In the genomic region with DNA sequence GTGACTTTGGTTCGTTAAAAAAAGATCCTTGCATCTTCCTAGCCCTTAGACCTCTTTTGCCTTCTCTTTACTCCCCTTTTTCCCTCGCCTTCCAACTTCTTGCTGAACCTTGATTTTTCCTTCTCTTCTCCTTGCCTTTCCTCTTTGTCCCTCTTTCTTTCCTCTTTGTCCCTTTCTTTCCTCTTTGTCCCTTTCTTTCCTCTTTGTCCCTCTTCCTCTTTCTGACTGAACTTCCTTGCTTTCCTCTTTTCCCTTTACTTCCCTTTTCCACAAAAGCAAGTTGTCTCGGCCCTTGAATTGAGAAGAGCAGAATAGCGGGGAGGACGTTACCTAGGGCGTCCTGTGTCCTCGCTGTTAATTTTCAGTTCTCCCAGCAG, we compare ENCODE assay signal across 8 cellular contexts. TPM values are rescaled to one million over a fixed set of nuclear protein-coding genes. Genes with fewer than 3 reads are reported as not detected.
A peak's percentile ranks its signal among the peaks of the same experiment; 100 is the strongest.
DNase-seq lines count a peak whose midpoint lies in the region; ATAC-seq and TF ChIP-seq lines count a peak whose summit lies in the region.

No MANE protein-coding gene starts in this region.

- H3K9me3 Mint-ChIP-seq in activated T-cell treated with anti-CD3 and anti-CD28 coated beads, Interleukin-2, amount 50 U/mL, for 72 hours, result no peaks in the 10 kb centered on the region
- no peaks in the 10 kb centered on the region for H3K9me3 Mint-ChIP-seq in activated CD8-positive, alpha-beta T cell treated with anti-CD3 and anti-CD28 coated beads, Interleukin-2, amount 10 ng/mL, durations not matched to agents 7 days and 5 days (ENCODE audit: insufficient read depth)

- TF ChIP-seq CTCF in transverse colon (IDR thresholded peaks at IDR 0.05) (no peak), omental fat pad (IDR thresholded peaks at IDR 0.05) (no peak)

- no peak for TF ChIP-seq EP300 in transverse colon (IDR thresholded peaks at IDR 0.05; ENCODE audit: low read depth)

- in situ Hi-C loops in transverse colon (cut with MboI; ENCODE audit: low pct_ligation_motif_present in 1 of 4, low pct_unique_long_range_greater_than_20kb in 1 of 4, low sequenced_read_pairs in 3 of 4), result loop anchor here in 3 of 4 donors (10.0 kb wide), 2 partner anchors 269 to 321 kb away; no protein-coding TSS in a partner anchor

- H3K27ac ChIP-seq in transverse colon, result peak overlapping the region; percentile 90 to 98 (median 94)

- WGBS in transverse colon (ENCODE audit: low coverage in 1 of 2), 2 donors, result 19 to 21% methylated on average over 7 of the region's 7 CpGs

- peak in 1 of 2 donors; percentile 12 for DNase-seq in activated T-cell treated with anti-CD3 and anti-CD28 coated beads, Interleukin-2, amount 50 U/mL, for 72 hours
- DNase-seq in activated T-cell treated with anti-CD3 and anti-CD28 coated beads, Interleukin-2, amount 50 U/mL, for 48 hours, result no peak
- DNase-seq in activated CD8-positive, alpha-beta T cell treated with anti-CD3 and anti-CD28 coated beads, Interleukin-2, amount 10 ng/mL, durations not matched to agents 7 days and 5 days, result peak; percentile 30
- peak; percentile 27 for DNase-seq in kidney tubule cell (ENCODE audit: low spot score)
- no peak for DNase-seq in transverse colon
- DNase-seq in SHP77 treated with DMSO at 0.1 percent for 48 hours (lab: John Stamatoyannopoulos, UW), result no peak
- no peak for DNase-seq in omental fat pad (ENCODE audit: low spot score)

- intact Hi-C loops in transverse colon (cut with DNase I; ENCODE audit: low total_unique reads), result loop anchor here (5.0 to 10.0 kb wide), 4 partner anchors 59 to 699 kb away; partner anchors contain the start of gene FOCAD

- peaks cover 35% of the 10 kb centered on the region for H3K4me1 Mint-ChIP-seq in activated T-cell treated with anti-CD3 and anti-CD28 coated beads, Interleukin-2, amount 50 U/mL, for 72 hours (ENCODE audit: low read depth)
- H3K4me1 Mint-ChIP-seq in activated CD8-positive, alpha-beta T cell treated with anti-CD3 and anti-CD28 coated beads, Interleukin-2, amount 10 ng/mL, durations not matched to agents 7 days and 5 days (ENCODE audit: low read depth), result peaks cover 28% of the 10 kb centered on the region

- peaks cover 7 to 17% of the 10 kb centered on the region in 2 donors for H3K36me3 Mint-ChIP-seq in activated T-cell treated with anti-CD3 and anti-CD28 coated beads, Interleukin-2, amount 50 U/mL, for 72 hours (ENCODE audit: insufficient read depth in 2 of 2)
- H3K36me3 Mint-ChIP-seq in activated CD8-positive, alpha-beta T cell treated with anti-CD3 and anti-CD28 coated beads, Interleukin-2, amount 10 ng/mL, durations not matched to agents 7 days and 5 days (ENCODE audit: low read depth), result peaks cover 29% of the 10 kb centered on the region

- H3K27me3 ChIP-seq in transverse colon, result no peaks in the 10 kb centered on the region

- H3K9me3 ChIP-seq in transverse colon, result no peaks in the 10 kb centered on the region

- peaks cover under 1 to 31% (median 20%) of the 10 kb centered on the region in 4 donors for H3K4me1 ChIP-seq in transverse colon

- POLR2A ChIA-PET in activated CD8-positive, alpha-beta T cell treated with anti-CD3 and anti-CD28 coated beads, Interleukin-2, amount 10 ng/mL, durations not matched to agents 7 days and 5 days (lab: Charles Lee), result no interaction called here

- no peak for TF ChIP-seq POLR2A in transverse colon (IDR thresholded peaks at IDR 0.05)

- no peak for ATAC-seq in activated T-cell treated with anti-CD3 and anti-CD28 coated beads, Interleukin-2, amount 50 U/mL, for 72 hours (replicated peaks in 1 of 2)
- ATAC-seq in activated CD8-positive, alpha-beta T cell treated with anti-CD3 and anti-CD28 coated beads, Interleukin-2, amount 10 ng/mL, durations not matched to agents 7 days and 5 days, result no peak
- no peak for ATAC-seq in omental fat pad (ENCODE audit: low FRiP score)
- no peak for ATAC-seq in GM21360 (IDR thresholded peaks at IDR 0.05; ENCODE audit: unreplicated experiment)

- peak overlapping the region; percentile 80 for H3K27ac Mint-ChIP-seq in activated T-cell treated with anti-CD3 and anti-CD28 coated beads, Interleukin-2, amount 50 U/mL, for 72 hours
- peak overlapping the region; percentile 94 for H3K27ac Mint-ChIP-seq in activated CD8-positive, alpha-beta T cell treated with anti-CD3 and anti-CD28 coated beads, Interleukin-2, amount 10 ng/mL, durations not matched to agents 7 days and 5 days

- no peaks in the 10 kb centered on the region for H3K27me3 Mint-ChIP-seq in activated T-cell treated with anti-CD3 and anti-CD28 coated beads, Interleukin-2, amount 50 U/mL, for 72 hours (ENCODE audit: low read depth)
- H3K27me3 Mint-ChIP-seq in activated CD8-positive, alpha-beta T cell treated with anti-CD3 and anti-CD28 coated beads, Interleukin-2, amount 10 ng/mL, durations not matched to agents 7 days and 5 days (ENCODE audit: low read depth), result peaks cover 2% of the 10 kb centered on the region

- no peaks in the 10 kb centered on the region for H3K36me3 ChIP-seq in transverse colon

- CTCF ChIA-PET in activated CD8-positive, alpha-beta T cell treated with anti-CD3 and anti-CD28 coated beads, Interleukin-2, amount 10 ng/mL, durations not matched to agents 7 days and 5 days (lab: Charles Lee), result interaction anchor here (0.8 to 6.6 kb wide), 18 partner anchors 17 to 533 kb away, joined by 3 to 115 read pairs (median 6); partner anchors contain the start of gene FOCAD

- peak overlapping the region; percentile 74 to 94 (median 85) for H3K4me3 ChIP-seq in transverse colon

- H3K4me3 Mint-ChIP-seq in activated T-cell treated with anti-CD3 and anti-CD28 coated beads, Interleukin-2, amount 50 U/mL, for 72 hours, result peak overlapping the region; percentile 97
- peak overlapping the region; percentile 94 for H3K4me3 Mint-ChIP-seq in activated CD8-positive, alpha-beta T cell treated with anti-CD3 and anti-CD28 coated beads, Interleukin-2, amount 10 ng/mL, durations not matched to agents 7 days and 5 days

RNA-seq across cellular contexts. Expression of gene MLLT3, which starts 1.4 kb away (rescaled TPM):
- total RNA-seq in activated T-cell treated with anti-CD3 and anti-CD28 coated beads, Interleukin-2, amount 50 U/mL, for 72 hours, result 10 to 100 TPM; 40.0 to 47.5 TPM
- 100 to 1,000 TPM; 112 to 114 TPM for total RNA-seq in activated CD8-positive, alpha-beta T cell treated with anti-CD3 and anti-CD28 coated beads, Interleukin-2, amount 10 ng/mL, durations not matched to agents 7 days and 5 days
- 10 to 100 TPM in 3 of 4 donors, 1 to 10 TPM in 1; 9.4 to 38.2 (median 30.2) TPM for total RNA-seq in transverse colon
- 10 to 100 TPM in 2 of 4 donors, 1 to 10 TPM in 2; 4.8 to 17.8 (median 12.1) TPM for total RNA-seq in omental fat pad

Comparison
In these comparisons a context has a peak if more than half of its experiments do, and no peak if none do; other contexts are left out.
1. DNase-seq: peak in activated CD8-positive, alpha-beta T cell treated with anti-CD3 and anti-CD28 coated beads, Interleukin-2, amount 10 ng/mL, durations not matched to agents 7 days and 5 days (single experiment) and kidney tubule cell (single experiment); none in activated T-cell treated with anti-CD3 and anti-CD28 coated beads, Interleukin-2, amount 50 U/mL, for 48 hours (0 of 2), transverse colon (single experiment), SHP77 treated with DMSO at 0.1 percent for 48 hours (single experiment) and omental fat pad (single experiment).